In genomic region chr4:36241771-36242170, GRCh38 we compare ENCODE assay signal across 9 cellular contexts.
DNase-seq lines count a peak whose midpoint lies in the region; ATAC-seq, FAIRE-seq and TF ChIP-seq lines count a peak whose summit lies in the region.
"Had no signal": no experiment of that assay in that cellular context is flagged by ENCODE, and none has a peak within 500 bp of the region (broad histone marks: within the 10 kb centered on the region; RNA-seq: fewer than 3 reads in every experiment).

No MANE protein-coding gene starts in this region.

- H3K27ac ChIP-seq in OCI-LY3 (ENCODE audit: low read length): peak overlapping the region; percentile 58
- H3K27ac ChIP-seq: SJSA1 had no signal

- no peak for TF ChIP-seq POLR2A in H54 (IDR thresholded peaks at IDR 0.05; ENCODE audit: low read depth, low read length)

- FAIRE-seq in H54 (lab: Jason Lieb, UNC): no peak
- FAIRE-seq: islet of Langerhans had no signal

- no peak overlapping the region for H2AFZ ChIP-seq in OCI-LY3 (ENCODE audit: low read depth, low read length)

- H3K9me3 ChIP-seq in OCI-LY3 (ENCODE audit: insufficient read depth, low read length): no peaks in the 10 kb centered on the region
- H3K9me3 ChIP-seq: SJSA1 had no signal

- peak; percentile 65 for ATAC-seq in GM18861 (IDR thresholded peaks at IDR 0.05; ENCODE audit: unreplicated experiment)

- H4K20me1 ChIP-seq in OCI-LY3 (ENCODE audit: insufficient read depth, low read length): peaks cover 12% of the 10 kb centered on the region; the same call in 1 of the 2 replicates

- H3K36me3 ChIP-seq in OCI-LY3 (replicated peaks; ENCODE audit: low read depth, low read length): peaks cover 34% of the 10 kb centered on the region
- H3K36me3 ChIP-seq: SJSA1 had no signal

- peak overlapping the region; percentile 79 for H3K4me3 ChIP-seq in OCI-LY3 (ENCODE audit: low read length)
- H3K4me3 ChIP-seq: SJSA1 had no signal

- DNase-seq in H54 (ENCODE audit: insufficient read length, low spot score) (peak; percentile 14), glomerular visceral epithelial cell (ENCODE audit: extremely low spot score) (peak; percentile 26), AG08395 (ENCODE audit: low spot score) (no peak), NCI-H1930 (lab: John Stamatoyannopoulos, UW) (no peak)
- no peak for DNase-seq in activated CD4-positive, alpha-beta T cell treated with anti-CD3 and anti-CD28 coated beads, Interleukin-2, amount 50 U/mL, for 4 hours

- peaks cover 73% of the 10 kb centered on the region for H3K79me2 ChIP-seq in OCI-LY3 (ENCODE audit: low read length)

- H3K4me2 ChIP-seq in OCI-LY3 (ENCODE audit: low read length): peak overlapping the region; percentile 79

- no peaks in the 10 kb centered on the region for H3K27me3 ChIP-seq in OCI-LY3 (ENCODE audit: low read depth, low read length)
- H3K27me3 ChIP-seq: SJSA1 had no signal

- TF ChIP-seq CTCF in OCI-LY3 (IDR thresholded peaks at IDR 0.05; ENCODE audit: low read depth, low read length): no peak

- H3K4me1 ChIP-seq in OCI-LY3 (ENCODE audit: low read length): peaks cover 47% of the 10 kb centered on the region
- H3K4me1 ChIP-seq: SJSA1 had no signal

- H3K9ac ChIP-seq in OCI-LY3 (ENCODE audit: low read length): peak overlapping the region; percentile 82

Comparison
In these comparisons a context has a peak if more than half of its experiments do, and no peak if none do; other contexts are left out.
1. DNase-seq: peak in H54 (single experiment) and glomerular visceral epithelial cell (single experiment); none in AG08395 (single experiment), NCI-H1930 (0 of 2) and activated CD4-positive, alpha-beta T cell treated with anti-CD3 and anti-CD28 coated beads, Interleukin-2, amount 50 U/mL, for 4 hours (0 of 2).